In the genomic region with DNA sequence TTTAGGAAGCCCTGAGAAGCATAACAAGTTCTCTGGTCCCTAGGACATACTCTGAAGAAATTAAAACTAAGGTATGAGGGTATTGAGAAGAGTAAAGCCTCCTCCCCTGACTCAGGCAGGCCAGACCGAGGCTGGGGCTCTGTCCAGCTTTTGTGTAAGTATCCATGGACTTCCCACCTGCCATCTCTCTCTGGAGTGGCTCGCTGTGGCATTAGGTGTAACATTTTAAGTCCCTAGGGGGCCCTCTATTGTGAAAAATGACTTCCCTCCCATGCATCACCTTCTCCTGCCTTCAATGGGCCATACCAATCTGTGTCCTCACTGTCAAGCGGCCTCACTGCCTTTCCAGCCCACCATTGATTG, we compare ENCODE assay signal across 1 cellular context.
TF ChIP-seq lines count a peak whose summit lies in the region.

No MANE protein-coding gene starts in this region.

TF ChIP-seq in Ishikawa, 13 proteins besides CTCF, POLR2A, EP300 and RAD21 (continued from another document):
- TF ChIP-seq, protein P1, sequence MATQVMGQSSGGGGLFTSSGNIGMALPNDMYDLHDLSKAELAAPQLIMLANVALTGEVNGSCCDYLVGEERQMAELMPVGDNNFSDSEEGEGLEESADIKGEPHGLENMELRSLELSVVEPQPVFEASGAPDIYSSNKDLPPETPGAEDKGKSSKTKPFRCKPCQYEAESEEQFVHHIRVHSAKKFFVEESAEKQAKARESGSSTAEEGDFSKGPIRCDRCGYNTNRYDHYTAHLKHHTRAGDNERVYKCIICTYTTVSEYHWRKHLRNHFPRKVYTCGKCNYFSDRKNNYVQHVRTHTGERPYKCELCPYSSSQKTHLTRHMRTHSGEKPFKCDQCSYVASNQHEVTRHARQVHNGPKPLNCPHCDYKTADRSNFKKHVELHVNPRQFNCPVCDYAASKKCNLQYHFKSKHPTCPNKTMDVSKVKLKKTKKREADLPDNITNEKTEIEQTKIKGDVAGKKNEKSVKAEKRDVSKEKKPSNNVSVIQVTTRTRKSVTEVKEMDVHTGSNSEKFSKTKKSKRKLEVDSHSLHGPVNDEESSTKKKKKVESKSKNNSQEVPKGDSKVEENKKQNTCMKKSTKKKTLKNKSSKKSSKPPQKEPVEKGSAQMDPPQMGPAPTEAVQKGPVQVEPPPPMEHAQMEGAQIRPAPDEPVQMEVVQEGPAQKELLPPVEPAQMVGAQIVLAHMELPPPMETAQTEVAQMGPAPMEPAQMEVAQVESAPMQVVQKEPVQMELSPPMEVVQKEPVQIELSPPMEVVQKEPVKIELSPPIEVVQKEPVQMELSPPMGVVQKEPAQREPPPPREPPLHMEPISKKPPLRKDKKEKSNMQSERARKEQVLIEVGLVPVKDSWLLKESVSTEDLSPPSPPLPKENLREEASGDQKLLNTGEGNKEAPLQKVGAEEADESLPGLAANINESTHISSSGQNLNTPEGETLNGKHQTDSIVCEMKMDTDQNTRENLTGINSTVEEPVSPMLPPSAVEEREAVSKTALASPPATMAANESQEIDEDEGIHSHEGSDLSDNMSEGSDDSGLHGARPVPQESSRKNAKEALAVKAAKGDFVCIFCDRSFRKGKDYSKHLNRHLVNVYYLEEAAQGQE (IDR thresholded peaks at IDR 0.05; ENCODE audit: low read depth) = peak; percentile 47; the same call in 1 of the 2 replicates
- TF ChIP-seq, protein P2, sequence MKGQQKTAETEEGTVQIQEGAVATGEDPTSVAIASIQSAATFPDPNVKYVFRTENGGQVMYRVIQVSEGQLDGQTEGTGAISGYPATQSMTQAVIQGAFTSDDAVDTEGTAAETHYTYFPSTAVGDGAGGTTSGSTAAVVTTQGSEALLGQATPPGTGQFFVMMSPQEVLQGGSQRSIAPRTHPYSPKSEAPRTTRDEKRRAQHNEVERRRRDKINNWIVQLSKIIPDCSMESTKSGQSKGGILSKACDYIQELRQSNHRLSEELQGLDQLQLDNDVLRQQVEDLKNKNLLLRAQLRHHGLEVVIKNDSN (IDR thresholded peaks at IDR 0.05) = no peak
TF ChIP-seq in Ishikawa: peak in this region for 2.
